16 cellular contexts compared by ENCODE assay signal in genomic region chr3:71077070-71077469, GRCh38.
DNase-seq lines count a peak whose midpoint lies in the region; ATAC-seq lines count a peak whose summit lies in the region.
"Had no signal": no experiment of that assay in that cellular context is flagged by ENCODE, and none has a peak within 500 bp of the region (broad histone marks: within the 10 kb centered on the region; RNA-seq: fewer than 3 reads in every experiment).

No MANE protein-coding gene starts in this region.

- no peaks in the 10 kb centered on the region for H3K27me3 Mint-ChIP-seq in activated CD4-positive, alpha-beta T cell treated with anti-CD3 and anti-CD28 coated beads for 36 hours
- H3K27me3 Mint-ChIP-seq in activated naive CD8-positive, alpha-beta T cell: no peaks in the 10 kb centered on the region
- H3K27me3 Mint-ChIP-seq in memory B cell: no peaks in the 10 kb centered on the region
- H3K27me3 Mint-ChIP-seq in stimulated activated memory B cell treated with anti-CD40 and anti-IgM and Interleukin-4, amounts not matched to agents 10 μg/mL and 1 μg/mL and 100 μg/mL, for 72 hours: no peaks in the 10 kb centered on the region

- no peak for DNase-seq in activated CD4-positive, alpha-beta T cell treated with anti-CD3 and anti-CD28 coated beads for 36 hours
- no peak for DNase-seq in activated CD4-positive, alpha-beta T cell treated with anti-CD3 and anti-CD28 coated beads, Interleukin-2, amount 50 U/mL, for 48 hours
- DNase-seq in memory B cell (ENCODE audit: low spot score in 2 of 2) (no peak), COLO668 (lab: John Stamatoyannopoulos, UW; ENCODE audit: unreplicated experiment) (no peak), germinal center (ENCODE audit: low spot score) (no peak), iPS-NIHi7 (ENCODE audit: extremely low spot score) (no peak)
- DNase-seq: dorsolateral prefrontal cortex; KBM-7; NCI-H2107; NCI-H526 treated with DMSO at 0.1 percent for 48 hours; posterior cingulate gyrus; small intestine; stimulated activated CD4-positive, alpha-beta T cell treated with anti-CD3 and anti-CD28 coated beads, Interleukin-4, amount 100 ng/mL, for 4 hours; testis had no signal

- CTCF ChIA-PET in activated CD4-positive, alpha-beta T cell treated with anti-CD3 and anti-CD28 coated beads for 36 hours (lab: Charles Lee): interaction anchor here (1.0 to 1.4 kb wide), 4 partner anchors 9 to 55 kb away, joined by 3 to 5 read pairs (median 4); no protein-coding TSS in a partner anchor

- intact Hi-C loops in activated CD4-positive, alpha-beta T cell treated with anti-CD3 and anti-CD28 coated beads for 36 hours (cut with DNase I, micrococcal nuclease): no loop called here

- no peak overlapping the region for H3K4me3 Mint-ChIP-seq in activated CD4-positive, alpha-beta T cell treated with anti-CD3 and anti-CD28 coated beads for 36 hours
- H3K4me3 Mint-ChIP-seq in activated naive CD8-positive, alpha-beta T cell: no peak overlapping the region
- peak overlapping the region; percentile 15 for H3K4me3 Mint-ChIP-seq in memory B cell
- no peak overlapping the region for H3K4me3 Mint-ChIP-seq in stimulated activated memory B cell treated with anti-CD40 and anti-IgM and Interleukin-4, amounts not matched to agents 10 μg/mL and 1 μg/mL and 100 μg/mL, for 72 hours

- H3K4me1 Mint-ChIP-seq in activated CD4-positive, alpha-beta T cell treated with anti-CD3 and anti-CD28 coated beads for 36 hours: peaks cover 94% of the 10 kb centered on the region
- H3K4me1 Mint-ChIP-seq in activated naive CD8-positive, alpha-beta T cell (ENCODE audit: low read depth): peaks cover 97% of the 10 kb centered on the region
- H3K4me1 Mint-ChIP-seq in memory B cell: peaks cover 63% of the 10 kb centered on the region
- peaks cover 79% of the 10 kb centered on the region for H3K4me1 Mint-ChIP-seq in stimulated activated memory B cell treated with anti-CD40 and anti-IgM and Interleukin-4, amounts not matched to agents 10 μg/mL and 1 μg/mL and 100 μg/mL, for 72 hours

- no peak for ATAC-seq in activated CD4-positive, alpha-beta T cell treated with anti-CD3 and anti-CD28 coated beads for 36 hours
- no peak for ATAC-seq in memory B cell (ENCODE audit: low read depth)
- ATAC-seq in stimulated activated memory B cell treated with anti-CD40 and anti-IgM and Interleukin-4, amounts not matched to agents 10 μg/mL and 1 μg/mL and 100 μg/mL, for 72 hours: no peak

- peaks cover 42% of the 10 kb centered on the region for H3K36me3 Mint-ChIP-seq in activated CD4-positive, alpha-beta T cell treated with anti-CD3 and anti-CD28 coated beads for 36 hours (ENCODE audit: low read depth)
- H3K36me3 Mint-ChIP-seq in activated naive CD8-positive, alpha-beta T cell: peaks cover 17% of the 10 kb centered on the region
- peaks cover 23% of the 10 kb centered on the region for H3K36me3 Mint-ChIP-seq in memory B cell
- H3K36me3 Mint-ChIP-seq in stimulated activated memory B cell treated with anti-CD40 and anti-IgM and Interleukin-4, amounts not matched to agents 10 μg/mL and 1 μg/mL and 100 μg/mL, for 72 hours: peaks cover 36% of the 10 kb centered on the region

- peak overlapping the region; percentile 87 for H3K27ac Mint-ChIP-seq in activated CD4-positive, alpha-beta T cell treated with anti-CD3 and anti-CD28 coated beads for 36 hours
- H3K27ac Mint-ChIP-seq in activated naive CD8-positive, alpha-beta T cell: peak overlapping the region; percentile 90
- H3K27ac Mint-ChIP-seq in memory B cell: peak overlapping the region; percentile 70
- H3K27ac Mint-ChIP-seq in stimulated activated memory B cell treated with anti-CD40 and anti-IgM and Interleukin-4, amounts not matched to agents 10 μg/mL and 1 μg/mL and 100 μg/mL, for 72 hours: peak overlapping the region; percentile 93

- no peaks in the 10 kb centered on the region for H3K9me3 Mint-ChIP-seq in activated CD4-positive, alpha-beta T cell treated with anti-CD3 and anti-CD28 coated beads for 36 hours (ENCODE audit: low read depth)
- H3K9me3 Mint-ChIP-seq in activated naive CD8-positive, alpha-beta T cell (ENCODE audit: low read depth): no peaks in the 10 kb centered on the region
- no peaks in the 10 kb centered on the region for H3K9me3 Mint-ChIP-seq in memory B cell
- no peaks in the 10 kb centered on the region for H3K9me3 Mint-ChIP-seq in stimulated activated memory B cell treated with anti-CD40 and anti-IgM and Interleukin-4, amounts not matched to agents 10 μg/mL and 1 μg/mL and 100 μg/mL, for 72 hours

- POLR2A ChIA-PET in activated CD4-positive, alpha-beta T cell treated with anti-CD3 and anti-CD28 coated beads for 36 hours (lab: Charles Lee): no interaction called here
